ENCODE assay signal across 20 cellular contexts in the genomic region with DNA sequence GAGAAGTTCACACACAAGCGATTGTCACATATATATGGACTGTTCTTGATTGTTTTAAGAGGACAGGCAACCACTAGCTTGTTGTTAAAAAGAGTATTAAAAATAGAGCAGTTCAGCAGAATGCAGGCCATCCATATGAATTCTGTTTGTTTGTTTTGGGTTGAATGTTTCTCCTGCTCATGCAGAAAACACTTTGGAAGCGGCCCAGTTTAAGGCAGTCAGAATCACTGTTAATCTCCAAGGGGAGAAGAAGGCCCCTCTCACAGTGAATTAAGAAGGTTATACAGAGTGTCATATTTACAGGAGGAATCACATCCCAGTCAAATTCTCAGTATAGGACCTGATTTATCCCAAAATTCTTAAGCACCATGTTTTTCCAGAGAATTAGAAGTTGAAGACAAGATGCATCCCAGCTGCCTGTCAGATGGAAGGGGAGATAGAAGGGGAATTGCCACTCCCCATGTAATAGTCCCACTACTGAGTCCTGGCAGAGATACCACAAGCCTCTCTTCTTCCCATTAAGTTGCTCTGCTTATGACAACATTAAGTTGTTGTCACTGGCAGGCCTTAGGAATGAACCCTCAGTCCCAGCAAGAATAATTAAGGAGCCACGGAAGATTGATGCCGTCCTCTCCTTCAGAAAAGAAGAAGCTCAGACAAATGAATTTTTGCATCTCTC.
A peak's percentile ranks its signal among the peaks of the same experiment; 100 is the strongest.
DNase-seq lines count a peak whose midpoint lies in the region; ATAC-seq and TF ChIP-seq lines count a peak whose summit lies in the region.
"Had no signal": no experiment of that assay in that cellular context is flagged by ENCODE, and none has a peak within 500 bp of the region (broad histone marks: within the 10 kb centered on the region; RNA-seq: fewer than 3 reads in every experiment).

No MANE protein-coding gene starts in this region.

- H3K9me3 ChIP-seq in right atrium auricular region (no peaks in the 10 kb centered on the region), iPS-15b (ENCODE audit: control insufficient read depth, insufficient read depth, low read length) (no peaks in the 10 kb centered on the region), smooth muscle cell (replicated peaks; ENCODE audit: low read depth) (no peaks in the 10 kb centered on the region)

- H3K27me3 Mint-ChIP-seq in brain: no peaks in the 10 kb centered on the region
- no peaks in the 10 kb centered on the region for H3K27me3 Mint-ChIP-seq in stimulated activated memory B cell treated with anti-CD40 and anti-IgM and Interleukin-4, amounts not matched to agents 10 μg/mL and 1 μg/mL and 100 μg/mL, for 72 hours
- H3K27me3 Mint-ChIP-seq: CD4-positive, alpha-beta memory T cell had no signal

- no peaks in the 10 kb centered on the region for H3K36me3 ChIP-seq in right atrium auricular region
- no peaks in the 10 kb centered on the region for H3K36me3 ChIP-seq in iPS-15b (ENCODE audit: control insufficient read depth, insufficient read depth, low read length)
- no peaks in the 10 kb centered on the region for H3K36me3 ChIP-seq in smooth muscle cell (ENCODE audit: low read depth)

- H3K27me3 ChIP-seq in right atrium auricular region: no peaks in the 10 kb centered on the region
- no peaks in the 10 kb centered on the region for H3K27me3 ChIP-seq in iPS-15b (ENCODE audit: control insufficient read depth, insufficient read depth, low read length)
- H3K27me3 ChIP-seq in smooth muscle cell (ENCODE audit: low read depth): no peaks in the 10 kb centered on the region
- H3K27me3 ChIP-seq: BE2C had no signal

- ATAC-seq in Right ventricle myocardium inferior (peak; percentile 8), HG02759 (IDR thresholded peaks at IDR 0.05; ENCODE audit: unreplicated experiment) (no peak)
- no peak for ATAC-seq in stimulated activated memory B cell treated with anti-CD40 and anti-IgM and Interleukin-4, amounts not matched to agents 10 μg/mL and 1 μg/mL and 100 μg/mL, for 72 hours
- ATAC-seq: HCT116 had no signal

- intact Hi-C loops in Right ventricle myocardium inferior (cut with DNase I) (no loop called here), posterior vena cava (cut with DNase I) (no loop called here)

- peak overlapping the region; percentile 14 for H2AFZ ChIP-seq in smooth muscle cell (ENCODE audit: low read depth)

- H3K79me2 ChIP-seq in smooth muscle cell (ENCODE audit: low read depth): no peaks in the 10 kb centered on the region

- peaks cover 0 to 12% of the 10 kb centered on the region in 2 donors for H3K4me1 ChIP-seq in right atrium auricular region
- peaks cover 6% of the 10 kb centered on the region for H3K4me1 ChIP-seq in iPS-15b (ENCODE audit: control insufficient read depth, insufficient read depth, low read length)
- no peaks in the 10 kb centered on the region for H3K4me1 ChIP-seq in smooth muscle cell (ENCODE audit: low read depth)

- H3K27ac ChIP-seq in right atrium auricular region (no peak overlapping the region), smooth muscle cell (ENCODE audit: low read depth) (peak overlapping the region; percentile 78)
- H3K27ac ChIP-seq: 22Rv1, HL-60 had no signal

- H3K4me2 ChIP-seq in smooth muscle cell: peak overlapping the region; percentile 35

- H3K36me3 Mint-ChIP-seq in brain: peaks cover 4% of the 10 kb centered on the region
- H3K36me3 Mint-ChIP-seq in stimulated activated memory B cell treated with anti-CD40 and anti-IgM and Interleukin-4, amounts not matched to agents 10 μg/mL and 1 μg/mL and 100 μg/mL, for 72 hours: no peaks in the 10 kb centered on the region
- H3K36me3 Mint-ChIP-seq: CD4-positive, alpha-beta memory T cell had no signal

- WGBS in smooth muscle cell (ENCODE audit: low lambda C conversion rate): 35% methylated on average over 4 of the region's 4 CpGs

- TF ChIP-seq CTCF in right atrium auricular region (IDR thresholded peaks at IDR 0.05) (no peak), brain (conservative IDR thresholded peaks at IDR 0.05) (no peak), smooth muscle cell (IDR thresholded peaks at IDR 0.05; ENCODE audit: borderline replicate concordance, insufficient read depth, poor library complexity, severe bottlenecking) (no peak)

- DNase-seq in Right ventricle myocardium inferior (ENCODE audit: missing footprints) (no peak), right atrium auricular region (ENCODE audit: low spot score) (no peak), smooth muscle cell (lab: John Stamatoyannopoulos, UW; ENCODE audit: unreplicated experiment) (no peak), posterior vena cava (ENCODE audit: low spot score) (no peak)
- DNase-seq: BE2C; Calu3; CD4-positive, alpha-beta memory T cell; DMS53; NCI-H1417; NCI-H187 treated with DMSO at 0.1 percent for 48 hours; NCI-H2171; NCI-H446 treated with DMSO at 0.1 percent for 48 hours; OCI-M1 had no signal

- no peak overlapping the region for H3K4me3 ChIP-seq in right atrium auricular region
- no peak overlapping the region for H3K4me3 ChIP-seq in iPS-15b (ENCODE audit: low read depth, low read length)
- H3K4me3 ChIP-seq in smooth muscle cell: no peak overlapping the region

- H3F3A ChIP-seq in smooth muscle cell (ENCODE audit: low read depth): peaks cover 2% of the 10 kb centered on the region

- peaks cover 72% of the 10 kb centered on the region for H3K4me1 Mint-ChIP-seq in brain
- H3K4me1 Mint-ChIP-seq in stimulated activated memory B cell treated with anti-CD40 and anti-IgM and Interleukin-4, amounts not matched to agents 10 μg/mL and 1 μg/mL and 100 μg/mL, for 72 hours: no peaks in the 10 kb centered on the region
- H3K4me1 Mint-ChIP-seq: CD4-positive, alpha-beta memory T cell had no signal

- peak overlapping the region in 3 of 5 experiments; percentile 54 to 84 (median 81) for H3K27ac Mint-ChIP-seq in brain
- H3K27ac Mint-ChIP-seq in stimulated activated memory B cell treated with anti-CD40 and anti-IgM and Interleukin-4, amounts not matched to agents 10 μg/mL and 1 μg/mL and 100 μg/mL, for 72 hours: no peak overlapping the region
- H3K27ac Mint-ChIP-seq: CD4-positive, alpha-beta memory T cell had no signal

- H3K9me3 Mint-ChIP-seq in brain: no peaks in the 10 kb centered on the region
- H3K9me3 Mint-ChIP-seq in stimulated activated memory B cell treated with anti-CD40 and anti-IgM and Interleukin-4, amounts not matched to agents 10 μg/mL and 1 μg/mL and 100 μg/mL, for 72 hours: peaks cover 2% of the 10 kb centered on the region

- H4K20me1 ChIP-seq in smooth muscle cell (ENCODE audit: low read depth): no peaks in the 10 kb centered on the region

- no peak overlapping the region for H3K4me3 Mint-ChIP-seq in brain
- H3K4me3 Mint-ChIP-seq in stimulated activated memory B cell treated with anti-CD40 and anti-IgM and Interleukin-4, amounts not matched to agents 10 μg/mL and 1 μg/mL and 100 μg/mL, for 72 hours: no peak overlapping the region
- H3K4me3 Mint-ChIP-seq: CD4-positive, alpha-beta memory T cell had no signal

- H3K9ac ChIP-seq in iPS-15b (ENCODE audit: low read depth, low read length): peak overlapping the region; percentile 16
- no peak overlapping the region for H3K9ac ChIP-seq in smooth muscle cell (ENCODE audit: low read depth)
